Comparison of ENCODE assay signal across 1 cellular context in genomic region chr13:20191902-20192469, GRCh38.
TF ChIP-seq lines count a peak whose summit lies in the region.

No MANE protein-coding gene starts in this region.

TF ChIP-seq in GM12878, 131 proteins besides CTCF, POLR2A, EP300 and RAD21:
- TF ChIP-seq TCF12 (IDR thresholded peaks at IDR 0.05; ENCODE audit: low read depth, low read length) = 0 out of 2 replicates have a peak, but pooled peaks have one; percentile 24
- no peak for TF ChIP-seq HCFC1 (IDR thresholded peaks at IDR 0.05; ENCODE audit: low read length)
